Comparison of ENCODE assay signal across 33 cellular contexts in the genomic region with DNA sequence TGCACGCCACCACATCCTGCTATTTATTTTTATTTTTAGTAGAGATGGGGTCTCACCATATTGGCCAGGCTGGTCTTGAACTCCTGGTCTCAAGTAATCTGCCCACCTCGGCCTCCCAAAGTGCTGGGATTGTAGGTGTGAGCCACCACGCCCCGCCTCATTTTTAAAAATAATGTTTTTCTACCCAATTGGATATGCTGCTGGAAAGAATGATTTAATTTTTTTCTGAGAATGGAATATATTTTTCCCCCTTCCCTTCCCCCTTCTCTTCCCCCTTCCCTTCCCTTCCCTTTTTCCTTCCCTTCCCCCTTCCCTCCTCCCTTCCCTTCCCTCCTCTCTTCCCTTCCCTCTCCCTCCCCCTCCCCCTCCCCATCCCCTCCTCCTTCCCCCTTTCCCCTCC.
"Had no signal": no experiment of that assay in that cellular context is flagged by ENCODE, and none has a peak within 500 bp of the region (broad histone marks: within the 10 kb centered on the region; RNA-seq: fewer than 3 reads in every experiment).

No MANE protein-coding gene starts in this region.

- ATAC-seq: activated naive CD4-positive, alpha-beta T cell treated with anti-CD3 and anti-CD28 coated beads, Interleukin-2, amount 50 U/mL, for 72 hours; activated naive CD8-positive, alpha-beta T cell treated with anti-CD3 and anti-CD28 coated beads, Interleukin-2, amount 50 U/mL, for 24 hours; activated T-cell treated with anti-CD3 and anti-CD28 coated beads, Interleukin-2, amount 50 U/mL, for 4 hours; activated T-cell treated with anti-CD3 and anti-CD28 coated beads, Interleukin-2, amount 50 U/mL, for 72 hours; activated T-helper 17 cell treated with anti-CD3 and anti-CD28 coated beads, Interleukin-2, amount 50 U/mL, for 72 hours; body of pancreas had no signal

- H3K27me3 ChIP-seq: adrenal gland, ascending aorta, body of pancreas, brain microvascular endothelial cell, breast epithelium, cardiac muscle cell had no signal

- H3K4me1 ChIP-seq: adrenal gland, breast epithelium had no signal

- DNase-seq: activated effector memory CD4-positive, alpha-beta T cell treated with anti-CD3 and anti-CD28 coated beads, Interleukin-2, amount 50 U/mL, for 16 hours; activated effector memory CD4-positive, alpha-beta T cell treated with Interleukin-2 at 50 U/mL for 16 hours; activated gamma-delta T cell; activated gamma-delta T cell treated with Interleukin-2 at 50 U/mL for 16 hours; activated naive CD4-positive, alpha-beta T cell; activated naive CD4-positive, alpha-beta T cell treated with anti-CD3 and anti-CD28 coated beads for 36 hours; activated naive CD4-positive, alpha-beta T cell treated with anti-CD3 and anti-CD28 coated beads, Interleukin-2, amount 10 ng/mL, durations not matched to agents 7 days and 5 days; activated naive CD4-positive, alpha-beta T cell treated with anti-CD3 and anti-CD28 coated beads, Interleukin-2, amount 50 U/mL, for 16 hours; activated naive CD4-positive, alpha-beta T cell treated with Interleukin-2 at 50 U/mL for 16 hours; activated naive CD8-positive, alpha-beta T cell treated with anti-CD3 and anti-CD28 coated beads for 36 hours; activated naive CD8-positive, alpha-beta T cell treated with anti-CD3 and anti-CD28 coated beads, Interleukin-2, amount 10 ng/mL, durations not matched to agents 7 days and 5 days; activated naive CD8-positive, alpha-beta T cell treated with anti-CD3 and anti-CD28 coated beads, Interleukin-2, amount 50 U/mL, for 24 hours; activated T-cell treated with anti-CD3 and anti-CD28 coated beads, Interleukin-2, amount 50 U/mL, for 24 hours; activated T-cell treated with anti-CD3 and anti-CD28 coated beads, Interleukin-2, amount 50 U/mL, for 4 hours; activated T-cell treated with anti-CD3 and anti-CD28 coated beads, Interleukin-2, amount 50 U/mL, for 48 hours; activated T-cell treated with anti-CD3 and anti-CD28 coated beads, Interleukin-2, amount 50 U/mL, for 72 hours; amniotic stem cell; amygdala; anterior cingulate cortex; aorta; body of pancreas; brain microvascular endothelial cell; caudate nucleus; central memory CD4-positive, alpha-beta T cell; cerebellar nuclear complex had no signal

- H3K9me3 ChIP-seq: adrenal gland, ascending aorta, body of pancreas, breast epithelium had no signal

- FAIRE-seq: astrocyte, bronchial epithelial cell had no signal

- H3K27ac ChIP-seq: adrenal gland, ascending aorta, body of pancreas, brain microvascular endothelial cell, breast epithelium, cardiac muscle cell had no signal

- H3K36me3 ChIP-seq: adrenal gland, ascending aorta, brain microvascular endothelial cell, breast epithelium, cardiac muscle cell had no signal

- H3K4me3 ChIP-seq: adrenal gland, ascending aorta, body of pancreas, breast epithelium, cardiac muscle cell had no signal
